ENCODE assay signal across 15 cellular contexts in genomic region chr1:190029441-190029840, GRCh38.
DNase-seq lines count a peak whose midpoint lies in the region; ATAC-seq, FAIRE-seq and TF ChIP-seq lines count a peak whose summit lies in the region.
"Had no signal": no experiment of that assay in that cellular context is flagged by ENCODE, and none has a peak within 500 bp of the region (broad histone marks: within the 10 kb centered on the region; RNA-seq: fewer than 3 reads in every experiment).

No MANE protein-coding gene starts in this region.

- no peaks in the 10 kb centered on the region for H3K27me3 Mint-ChIP-seq in HFFc6 (ENCODE audit: insufficient read depth)
- H3K27me3 Mint-ChIP-seq: CD4-positive, CD25-positive, alpha-beta regulatory T cell had no signal

- H3K27ac Mint-ChIP-seq in HFFc6, result no peak overlapping the region
- H3K27ac Mint-ChIP-seq: CD4-positive, CD25-positive, alpha-beta regulatory T cell had no signal

- H3K4me1 Mint-ChIP-seq in HFFc6 (ENCODE audit: low read depth), result no peaks in the 10 kb centered on the region
- H3K4me1 Mint-ChIP-seq: CD4-positive, CD25-positive, alpha-beta regulatory T cell had no signal

- DNase-seq in D721Med (ENCODE audit: insufficient read length, low spot score) (no peak), HuH-7.5 (ENCODE audit: low spot score) (peak; percentile 3), T1000 (lab: John Stamatoyannopoulos, UW) (peak; percentile 51), fibroblast of peridontal ligament (ENCODE audit: extremely low read depth) (peak; percentile 23), HFFc6 (no peak)
- DNase-seq: Calu3; CD4-positive, CD25-positive, alpha-beta regulatory T cell; DMS79; EL; GDM1; HCEC 1CT had no signal

- no peak for ATAC-seq in HG03442 (IDR thresholded peaks at IDR 0.05; ENCODE audit: unreplicated experiment)
- no peak for ATAC-seq in GM21717 (IDR thresholded peaks at IDR 0.05; ENCODE audit: unreplicated experiment)

- peak; percentile 32 for FAIRE-seq in D721Med (lab: Jason Lieb, UNC)
- FAIRE-seq: GM12892, GM19239 had no signal

- H3K36me3 Mint-ChIP-seq in HFFc6 (ENCODE audit: low read depth), result no peaks in the 10 kb centered on the region
- H3K36me3 Mint-ChIP-seq: CD4-positive, CD25-positive, alpha-beta regulatory T cell had no signal

- peaks cover 31% of the 10 kb centered on the region for H3K9me3 Mint-ChIP-seq in HFFc6

- TF ChIP-seq CTCF in D721Med (IDR thresholded peaks at IDR 0.05; ENCODE audit: insufficient read depth, missing control alignments) (no peak), HFFc6 (IDR thresholded peaks at IDR 0.05) (no peak)

- H3K4me3 Mint-ChIP-seq in HFFc6, result no peak overlapping the region
- H3K4me3 Mint-ChIP-seq: CD4-positive, CD25-positive, alpha-beta regulatory T cell had no signal

Comparison
In these comparisons a context has a peak if more than half of its experiments do, and no peak if none do; other contexts are left out.
1. DNase-seq: peak in HuH-7.5 (single experiment), T1000 (single experiment) and fibroblast of peridontal ligament (single experiment); none in D721Med (single experiment) and HFFc6 (single experiment).